In genomic region chr19:12676928-12677327, GRCh38 we compare ENCODE assay signal across 1 cellular context.
TF ChIP-seq lines count a peak whose summit lies in the region.

No MANE protein-coding gene starts in this region.

TF ChIP-seq in K562, 482 proteins besides CTCF, POLR2A, EP300 and RAD21:
- TF ChIP-seq MED1 (CRISPR knock-in tag; IDR thresholded peaks at IDR 0.05; ENCODE audit: borderline replicate concordance) (0 out of 2 replicates have a peak, but pooled peaks have one; percentile 36), ILF3 (IDR thresholded peaks at IDR 0.05; ENCODE audit: borderline replicate concordance) (no peak), POLR2G (IDR thresholded peaks at IDR 0.05; ENCODE audit: low read depth, low read length) (peak; percentile 55), TCF7L2 (IDR thresholded peaks at IDR 0.05; ENCODE audit: low read depth, low read length) (no peak), POLR3G (IDR thresholded peaks at IDR 0.05; ENCODE audit: extremely low read depth, insufficient read length, insufficient replicate concordance) (no peak), ZNF77 (CRISPR knock-in tag; IDR thresholded peaks at IDR 0.05) (no peak), KLF1 (tag; IDR thresholded peaks at IDR 0.05) (no peak), SRF (CRISPR knock-in tag; IDR thresholded peaks at IDR 0.05) (no peak), NBN (IDR thresholded peaks at IDR 0.05; ENCODE audit: low read depth) (no peak), ZC3H4 (CRISPR knock-in tag; IDR thresholded peaks at IDR 0.05; ENCODE audit: borderline replicate concordance) (0 out of 2 replicates have a peak, but pooled peaks have one; percentile 42), KLF6 (CRISPR knock-in tag; IDR thresholded peaks at IDR 0.05; ENCODE audit: borderline replicate concordance) (no peak), ZBTB9 (CRISPR knock-in tag; IDR thresholded peaks at IDR 0.05) (no peak), PURB (CRISPR knock-in tag; IDR thresholded peaks at IDR 0.05; ENCODE audit: low read depth) (no peak)
TF ChIP-seq in K562: peak in this region for 3.
